2 cellular contexts compared by ENCODE assay signal in the genomic region with DNA sequence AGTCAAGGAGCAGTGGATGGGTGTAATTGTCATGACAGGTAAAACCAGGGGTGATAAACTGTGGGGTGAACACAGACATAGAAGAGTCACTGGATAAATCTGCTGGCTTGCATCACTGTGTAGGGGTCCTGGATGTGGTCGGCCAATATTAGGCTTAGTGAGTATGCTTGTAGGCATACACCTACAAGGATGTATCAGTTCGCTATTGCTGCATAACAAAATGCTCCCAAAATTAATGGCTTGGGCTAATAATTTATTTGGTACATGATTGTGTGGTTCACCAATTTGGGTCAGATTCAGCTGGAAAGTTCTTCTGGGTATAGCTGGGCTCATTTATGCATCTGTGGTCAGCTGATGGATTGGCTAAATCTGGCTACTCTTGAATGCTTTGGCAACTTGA.
TF ChIP-seq lines count a peak whose summit lies in the region.

No MANE protein-coding gene starts in this region.

TF ChIP-seq in GM12891, 5 proteins besides CTCF, POLR2A, EP300 and RAD21:
- TF ChIP-seq POLR2AphosphoS5 (IDR thresholded peaks at IDR 0.05; ENCODE audit: low read depth, low read length) (no peak), POU2F2 (IDR thresholded peaks at IDR 0.05; ENCODE audit: low read depth, low read length) (no peak), TAF1 (IDR thresholded peaks at IDR 0.05; ENCODE audit: low read depth, low read length) (no peak), PAX5 (IDR thresholded peaks at IDR 0.05; ENCODE audit: insufficient read depth, low read length, severe bottlenecking) (no peak), SPI1 (IDR thresholded peaks at IDR 0.05; ENCODE audit: low read depth, low read length) (no peak)

TF ChIP-seq in K562, 482 proteins besides CTCF, POLR2A, EP300 and RAD21:
- TF ChIP-seq HDAC8 (tag; IDR thresholded peaks at IDR 0.05) = no peak
- peak; percentile 54 for TF ChIP-seq RBM25 (IDR thresholded peaks at IDR 0.05; ENCODE audit: low read depth, low read length, severe bottlenecking)
- peak in 1 of 2 experiments; percentile 46; a peak in 1 of 4 replicates for TF ChIP-seq KDM1A (IDR thresholded peaks at IDR 0.05)
- TF ChIP-seq PHTF2 (CRISPR knock-in tag; IDR thresholded peaks at IDR 0.05) = no peak
- peak; percentile 40; the same call in 1 of the 2 replicates for TF ChIP-seq BCOR (IDR thresholded peaks at IDR 0.05)
TF ChIP-seq in K562: peak in this region for 3.
